Comparison of ENCODE assay signal across 9 cellular contexts in the genomic region with DNA sequence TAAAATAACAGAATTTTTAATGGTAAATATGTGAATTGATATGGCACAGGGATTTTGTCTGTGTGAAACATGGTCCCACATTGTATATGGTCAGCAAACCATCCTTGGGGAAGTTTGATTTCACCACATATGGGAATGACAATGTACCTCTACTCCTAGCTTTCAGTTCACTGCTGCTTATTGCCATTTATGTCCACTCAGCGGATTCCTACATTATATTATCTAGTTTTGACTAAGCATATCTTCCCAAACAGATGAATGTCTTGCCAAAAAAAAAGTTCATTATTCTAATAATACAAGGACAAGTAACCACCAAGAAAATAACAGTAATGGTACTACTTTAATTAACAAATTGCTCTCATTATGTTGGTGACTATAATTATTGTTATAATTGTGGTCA.
"Had no signal": no experiment of that assay in that cellular context is flagged by ENCODE, and none has a peak within 500 bp of the region (broad histone marks: within the 10 kb centered on the region; RNA-seq: fewer than 3 reads in every experiment).

No MANE protein-coding gene starts in this region.

- H3K9ac ChIP-seq: GM23248, KMS-11 had no signal

- H2AFZ ChIP-seq: GM23248 had no signal

- H3K27ac ChIP-seq: GM23248, KMS-11 had no signal

- DNase-seq: GM23248, GOT3, H9, HCEC 1CT, Karpas-422, KBM-7 had no signal

- H3K4me2 ChIP-seq: KMS-11 had no signal

- FAIRE-seq: H54, HTR-8/SVneo had no signal

- H3K4me3 ChIP-seq: GM23248 had no signal
